1 cellular context compared by ENCODE assay signal in genomic region chr10:124526621-124527267, GRCh38.
TF ChIP-seq lines count a peak whose summit lies in the region.

No MANE protein-coding gene starts in this region.

TF ChIP-seq in H1, 55 proteins besides CTCF, POLR2A, EP300 and RAD21 (continued from another document):
- TF ChIP-seq HDAC2 (IDR thresholded peaks at IDR 0.05; ENCODE audit: borderline replicate concordance in 1 of 2, low read depth in 2 of 2, low read length in 2 of 2) = no peak
- TF ChIP-seq SAP30 (IDR thresholded peaks at IDR 0.05; ENCODE audit: insufficient read depth, insufficient replicate concordance, low read length) = no peak
- TF ChIP-seq MAFK (IDR thresholded peaks at IDR 0.05; ENCODE audit: low read depth, low read length) = no peak
- no peak for TF ChIP-seq SP1 (IDR thresholded peaks at IDR 0.05; ENCODE audit: low read depth, low read length)
- TF ChIP-seq PHF8 (conservative IDR thresholded peaks at IDR 0.05; ENCODE audit: low read depth, low read length) = no peak
- TF ChIP-seq NRF1 (IDR thresholded peaks at IDR 0.05; ENCODE audit: low read depth, low read length) = no peak
TF ChIP-seq in H1: peak in this region for 0.
